5 cellular contexts compared by ENCODE assay signal in the genomic region with DNA sequence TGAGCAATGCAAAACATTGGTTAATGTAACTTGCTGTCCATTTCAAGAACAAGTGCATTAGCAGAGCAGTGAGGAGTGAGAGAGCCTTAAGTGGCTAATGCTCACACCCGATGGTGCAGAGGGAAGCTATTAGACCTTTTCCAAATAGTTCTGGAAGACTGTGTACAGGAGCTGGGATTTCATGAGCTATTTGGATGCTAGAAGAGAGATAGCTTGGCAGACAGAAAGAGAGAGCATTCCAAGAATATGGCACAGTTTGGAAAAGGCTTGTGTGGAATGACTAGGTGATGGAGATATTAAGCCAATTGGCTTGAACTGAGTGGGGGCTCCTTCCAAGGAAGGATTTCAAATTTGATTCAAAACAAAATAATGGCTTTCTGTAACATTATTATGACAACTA.
"Had no signal": no experiment of that assay in that cellular context is flagged by ENCODE, and none has a peak within 500 bp of the region (broad histone marks: within the 10 kb centered on the region; RNA-seq: fewer than 3 reads in every experiment).

No MANE protein-coding gene starts in this region.

- H3K9me3 Mint-ChIP-seq: GM23338, H9 had no signal

- ATAC-seq: GM23338, K562 had no signal

- DNase-seq: H9, HCEC 1CT, IMR-90 had no signal

- H3K4me1 Mint-ChIP-seq: GM23338, H9 had no signal

- H3K27ac Mint-ChIP-seq: GM23338, H9 had no signal

- H3K4me3 Mint-ChIP-seq: GM23338, H9 had no signal
